Comparison of ENCODE assay signal across 11 cellular contexts in genomic region chr2:20946494-20946893, GRCh38.
"Had no signal": no experiment of that assay in that cellular context is flagged by ENCODE, and none has a peak within 500 bp of the region (broad histone marks: within the 10 kb centered on the region; RNA-seq: fewer than 3 reads in every experiment).

No MANE protein-coding gene starts in this region.

- DNase-seq: GM23248, GOT3, H7, H9, HCEC 1CT, HFFc6 had no signal

- ATAC-seq: GM23338, HCT116 had no signal

- H3K4me3 ChIP-seq: GM23248, GM23338, HAP-1 had no signal

- H3K4me2 ChIP-seq: GM23338 had no signal

- H3K27ac ChIP-seq: GM23248 had no signal

- H3K9me3 Mint-ChIP-seq: GM23338, H9, HFFc6 had no signal

- FAIRE-seq: H1, H54 had no signal

- H2AFZ ChIP-seq: GM23248, GM23338 had no signal

- H3K27ac Mint-ChIP-seq: GM23338, H9, HFFc6 had no signal

- H3K9me3 ChIP-seq: HAP-1 had no signal

- H3K36me3 ChIP-seq: HAP-1 had no signal

- H3K9ac ChIP-seq: GM23248 had no signal

- H3K4me3 Mint-ChIP-seq: GM23338, H9, HFFc6 had no signal

- H3K4me1 ChIP-seq: HAP-1 had no signal
